ENCODE assay signal across 8 cellular contexts in genomic region chr3:27681249-27681748, GRCh38. TPM values are rescaled to one million over a fixed set of nuclear protein-coding genes. Genes with fewer than 3 reads are reported as not detected.
DNase-seq lines count a peak whose midpoint lies in the region; ATAC-seq, FAIRE-seq and TF ChIP-seq lines count a peak whose summit lies in the region.

No MANE protein-coding gene starts in this region.

- no peak for FAIRE-seq in GM19239 (lab: Jason Lieb, UNC)

- H3K27me3 ChIP-seq in foreskin keratinocyte = no peaks in the 10 kb centered on the region

- H3K27ac ChIP-seq in foreskin keratinocyte = peak overlapping the region; percentile 19

- DNase-seq in DMS153 treated with DMSO at 0.1 percent for 48 hours (lab: John Stamatoyannopoulos, UW; ENCODE audit: unreplicated experiment) = peak; percentile 2
- DNase-seq in GM19239 (ENCODE audit: insufficient read length, low spot score) = peak; percentile 36
- peak; percentile 62 for DNase-seq in NCI-H510A treated with DMSO at 0.1 percent for 48 hours (lab: John Stamatoyannopoulos, UW)
- peak; percentile 13 for DNase-seq in activated T-helper 1 cell treated with Interleukin-2 at 50 U/mL for 16 hours (ENCODE audit: low read depth)
- DNase-seq in foreskin keratinocyte = peak; percentile 68 to 80
- no peak for DNase-seq in omental fat pad (ENCODE audit: low spot score)

- peaks cover 13% of the 10 kb centered on the region for H3K4me1 ChIP-seq in foreskin keratinocyte

- peak; percentile 77 for TF ChIP-seq CTCF in foreskin keratinocyte (conservative IDR thresholded peaks at IDR 0.05)
- peak in 1 of 3 donors; percentile 19 for TF ChIP-seq CTCF in omental fat pad (IDR thresholded peaks at IDR 0.05)

- peak; percentile 77 for ATAC-seq in HG03342 (IDR thresholded peaks at IDR 0.05; ENCODE audit: unreplicated experiment)
- peak; percentile 62 for ATAC-seq in foreskin keratinocyte
- ATAC-seq in omental fat pad (ENCODE audit: low FRiP score) = peak; percentile 42
- ATAC-seq in GM19467 (IDR thresholded peaks at IDR 0.05; ENCODE audit: unreplicated experiment) = no peak

RNA-seq across cellular contexts. Expression of gene EOMES, which starts 40.8 kb away (rescaled TPM):
- total RNA-seq in foreskin keratinocyte = 0.37 and 0.95 TPM in 2 replicates
- 0.24 and 0.57 TPM in 2 replicates for polyA plus RNA-seq in foreskin keratinocyte
- under 1 TPM in 3 of 4 donors, not detected in 1; 0.19 to 0.63 (median 0.48) TPM for total RNA-seq in omental fat pad
